14 cellular contexts compared by ENCODE assay signal in the genomic region with DNA sequence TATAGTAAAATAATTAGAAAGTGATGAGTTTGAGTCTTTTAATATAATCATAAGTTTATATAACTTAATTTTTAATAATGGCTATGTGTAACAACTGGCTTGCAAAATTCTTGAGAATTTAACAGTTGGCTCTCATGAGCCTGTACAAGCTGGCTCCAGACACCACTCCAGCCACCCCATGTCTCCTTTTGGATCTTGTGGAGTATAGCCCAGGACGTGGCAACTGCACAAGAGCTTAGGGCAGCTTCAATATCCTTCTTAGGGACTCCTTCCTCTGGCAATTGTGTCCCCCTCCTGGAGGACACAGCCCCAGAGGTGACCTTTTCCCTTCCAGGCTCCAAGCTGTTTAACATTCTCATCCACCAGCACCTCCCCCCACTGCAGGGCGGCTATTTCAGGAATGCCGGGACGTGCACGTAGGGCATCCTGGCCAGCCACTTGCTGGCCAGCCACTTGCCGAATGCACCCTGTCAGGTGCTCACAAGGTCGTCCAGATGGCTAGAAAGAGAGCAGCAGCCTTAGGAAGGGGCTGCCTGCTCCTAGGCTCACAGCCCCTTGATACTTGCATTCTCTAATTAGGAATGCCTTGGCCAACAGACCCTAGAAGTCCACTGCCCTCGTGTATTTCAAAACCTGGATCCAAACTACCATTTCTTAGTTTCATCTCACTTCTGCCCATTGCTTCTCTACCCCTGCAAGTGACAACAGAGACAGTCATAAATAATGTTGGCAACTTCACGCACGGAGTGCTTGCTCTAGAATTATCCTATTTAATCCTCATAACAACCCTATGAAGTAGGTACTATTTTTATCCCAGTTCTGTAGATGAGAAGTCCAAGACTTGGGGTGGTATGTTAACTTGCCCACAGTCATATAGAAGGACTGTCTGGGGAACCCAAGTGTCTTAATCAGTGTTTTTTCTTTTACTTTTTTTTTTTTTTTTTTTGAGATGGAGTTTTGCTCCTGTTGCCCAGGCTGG. TPM values are rescaled to one million over a fixed set of nuclear protein-coding genes. Genes with fewer than 3 reads are reported as not detected.
A peak's percentile ranks its signal among the peaks of the same experiment; 100 is the strongest.
DNase-seq lines count a peak whose midpoint lies in the region; ATAC-seq and TF ChIP-seq lines count a peak whose summit lies in the region.
"Had no signal": no experiment of that assay in that cellular context is flagged by ENCODE, and none has a peak within 500 bp of the region (broad histone marks: within the 10 kb centered on the region; RNA-seq: fewer than 3 reads in every experiment).

No MANE protein-coding gene starts in this region.

- DNase-seq in EH (ENCODE audit: low read depth) (peak; percentile 48), Panc1 (ENCODE audit: low read depth, low spot score) (no peak), left ventricle myocardium superior (peak; percentile 84), neuronal stem cell (ENCODE audit: low spot score) (no peak)
- no peak for DNase-seq in activated CD4-positive, alpha-beta T cell treated with anti-CD3 and anti-CD28 coated beads for 48 hours
- no peak for DNase-seq in activated CD8-positive, alpha-beta memory T cell treated with anti-CD3 and anti-CD28 coated beads for 24 hours
- no peak for DNase-seq in activated CD8-positive, alpha-beta memory T cell treated with anti-CD3 and anti-CD28 coated beads, Interleukin-2, amount 50 U/mL, for 48 hours
- DNase-seq: activated CD8-positive, alpha-beta T cell treated with anti-CD3 and anti-CD28 coated beads, Interleukin-2, amount 10 ng/mL, durations not matched to agents 7 days and 5 days; activated naive CD4-positive, alpha-beta T cell treated with anti-CD3 and anti-CD28 coated beads, Interleukin-2, amount 10 ng/mL, durations not matched to agents 7 days and 5 days; KG1; NCI-H2107; stimulated activated CD4-positive, alpha-beta T cell treated with anti-CD3 and anti-CD28 coated beads, Interleukin-2, amount 100 ng/mL, for 24 hours; T-helper 17 cell had no signal

- H3K27me3 ChIP-seq in Panc1 (ENCODE audit: control insufficient read depth, insufficient read depth, low read length), result no peaks in the 10 kb centered on the region
- H3K27me3 ChIP-seq in neuronal stem cell (ENCODE audit: control insufficient read depth in 3 of 3, insufficient read depth in 3 of 3, low read depth in 1 of 3, low read length in 3 of 3), result peaks cover 0 to 4% (median 0%) of the 10 kb centered on the region in 3 experiments

- no peaks in the 10 kb centered on the region for H3K36me3 ChIP-seq in Panc1 (ENCODE audit: control insufficient read depth, insufficient read depth, low read length)
- H3K36me3 ChIP-seq in neuronal stem cell (replicated peaks in 1 of 2; ENCODE audit: control insufficient read depth in 2 of 2, insufficient read depth in 2 of 2, low read length in 2 of 2), result no peaks in the 10 kb centered on the region

- H3K27ac ChIP-seq in Panc1 (ENCODE audit: low read length) (peak overlapping the region; percentile 55; the same call in 1 of the 2 replicates), neuronal stem cell (replicated peaks; ENCODE audit: low read length) (no peak overlapping the region)

- no peak overlapping the region for H3K4ac ChIP-seq in neuronal stem cell (ENCODE audit: low read length)

- H3K4me1 ChIP-seq in Panc1 (ENCODE audit: control insufficient read depth, insufficient read depth, low read length) (peaks cover 11% of the 10 kb centered on the region), neuronal stem cell (ENCODE audit: control insufficient read depth in 2 of 2, insufficient read depth in 1 of 2, low read depth in 1 of 2, low read length in 2 of 2) (peaks cover 3 to 6% of the 10 kb centered on the region in 2 donors)

- no peak overlapping the region for H2BK15ac ChIP-seq in neuronal stem cell (ENCODE audit: low read length)

- H4K8ac ChIP-seq in neuronal stem cell (ENCODE audit: low read depth, low read length), result no peak overlapping the region

- POLR2A ChIA-PET in Panc1 (lab: Charles Lee), result no interaction called here

- in situ Hi-C loops in Panc1 (cut with HindIII; ENCODE audit: low pct_unique_long_range_greater_than_20kb, low sequenced_read_pairs), result no loop called here

- intact Hi-C loops in Panc1 (cut with micrococcal nuclease; ENCODE audit: unreplicated experiment) (no loop called here), left ventricle myocardium superior (cut with micrococcal nuclease) (no loop called here)

- no peak overlapping the region for H3K18ac ChIP-seq in neuronal stem cell (ENCODE audit: low read length)

- CTCF ChIA-PET in Panc1 (lab: Charles Lee), result no interaction called here

- H3K4me2 ChIP-seq in neuronal stem cell (ENCODE audit: insufficient read depth, low read length, poor library complexity, severe bottlenecking), result no peak overlapping the region

- no peak overlapping the region for H2BK12ac ChIP-seq in neuronal stem cell (ENCODE audit: low read length)

- no peaks in the 10 kb centered on the region for H3K9me3 ChIP-seq in Panc1 (ENCODE audit: control insufficient read depth, insufficient read depth, low read depth, low read length)
- H3K9me3 ChIP-seq in neuronal stem cell (replicated peaks in 1 of 2; ENCODE audit: control insufficient read depth in 2 of 2, insufficient read depth in 1 of 2, low read depth in 1 of 2, low read length in 2 of 2), result no peaks in the 10 kb centered on the region

- H2BK5ac ChIP-seq in neuronal stem cell (ENCODE audit: low read length), result no peak overlapping the region

- H3K4me3 ChIP-seq in Panc1 (ENCODE audit: low read depth in 2 of 2, low read length in 2 of 2), result peak overlapping the region in 1 of 2 experiments; percentile 20; a peak in 2 of 4 replicates
- H3K4me3 ChIP-seq in neuronal stem cell (ENCODE audit: low read length in 2 of 2), result no peak overlapping the region

- peak; percentile 80 for ATAC-seq in Panc1
- peak; percentile 93 for ATAC-seq in left ventricle myocardium superior
- ATAC-seq in HG02885 (IDR thresholded peaks at IDR 0.05; ENCODE audit: poor library complexity, unreplicated experiment), result no peak
- ATAC-seq: activated CD8-positive, alpha-beta T cell treated with anti-CD3 and anti-CD28 coated beads, Interleukin-2, amount 10 ng/mL, durations not matched to agents 7 days and 5 days; T-helper 17 cell had no signal

- no peak overlapping the region for H3K23ac ChIP-seq in neuronal stem cell (ENCODE audit: low read depth, low read length, poor library complexity)

- H4K91ac ChIP-seq in neuronal stem cell (ENCODE audit: low read depth, low read length, poor library complexity), result no peak overlapping the region

- no peak overlapping the region for H3K9ac ChIP-seq in neuronal stem cell (ENCODE audit: low read depth, low read length, poor library complexity)

- H2AK5ac ChIP-seq in neuronal stem cell (ENCODE audit: low read depth, low read length), result no peak overlapping the region

- no peak for TF ChIP-seq CTCF in Panc1 (IDR thresholded peaks at IDR 0.05)

- H2BK120ac ChIP-seq in neuronal stem cell (ENCODE audit: low read depth, low read length), result no peak overlapping the region

- no TSS peak for BruUV-seq in Panc1 (replicated peaks; lab: Mats Ljungman, UMichigan)

- WGBS in neuronal stem cell (ENCODE audit: extremely low coverage in 2 of 2, insufficient read length in 2 of 2, insufficient replicate concordance in 1 of 2), 2 donors, result no CpG with 5 or more reads among the region's 10 CpGs

- no peaks in the 10 kb centered on the region for H3K79me1 ChIP-seq in neuronal stem cell (ENCODE audit: low read depth, low read length)

- H2AFZ ChIP-seq in neuronal stem cell (ENCODE audit: low read length), result peak overlapping the region; percentile 75

- no peak overlapping the region for H3K14ac ChIP-seq in neuronal stem cell (ENCODE audit: low read length)

RNA-seq across cellular contexts. Expression of gene IDH2, which starts 24.5 kb away (rescaled TPM):
- 197 TPM for total RNA-seq in Panc1 (2021; ENCODE audit: unreplicated experiment)
- polyA plus RNA-seq in Panc1 (2012; ENCODE audit: insufficient read length), result 331 TPM
- total RNA-seq in left ventricle myocardium superior, result 1,172 TPM
- 111 TPM for polyA plus RNA-seq in neuronal stem cell (2013, experiment 1 of 2)
- polyA plus RNA-seq in neuronal stem cell (2013, experiment 2 of 2), result 110 TPM

Comparison
In these comparisons a context has a peak if more than half of its experiments do, and no peak if none do; other contexts are left out.
1. DNase-seq: peak in EH (single experiment) and left ventricle myocardium superior (single experiment); none in Panc1 (single experiment), neuronal stem cell (single experiment), activated CD4-positive, alpha-beta T cell treated with anti-CD3 and anti-CD28 coated beads for 48 hours (single experiment), activated CD8-positive, alpha-beta memory T cell treated with anti-CD3 and anti-CD28 coated beads for 24 hours (single experiment) and activated CD8-positive, alpha-beta memory T cell treated with anti-CD3 and anti-CD28 coated beads, Interleukin-2, amount 50 U/mL, for 48 hours (single experiment).